Comparison of ENCODE assay signal across 1 cellular context in genomic region chr2:43178602-43179542, GRCh38.
TF ChIP-seq lines count a peak whose summit lies in the region.

No MANE protein-coding gene starts in this region.

TF ChIP-seq in HepG2, 621 proteins besides CTCF, POLR2A, EP300 and RAD21 (continued from another document and continues in another):
- TF ChIP-seq TBX3 (IDR thresholded peaks at IDR 0.05; ENCODE audit: borderline replicate concordance) (no peak), RBM22 (optimal IDR thresholded peaks at IDR 0.05; ENCODE audit: low read length) (no peak), GATAD2A (CRISPR knock-in tag; IDR thresholded peaks at IDR 0.05) (peak; percentile 94), ZNF749 (CRISPR knock-in tag; IDR thresholded peaks at IDR 0.05; ENCODE audit: borderline replicate concordance) (no peak; the same call in 1 of the 2 replicates), ZBTB40 (IDR thresholded peaks at IDR 0.05) (no peak), ZBTB40 (CRISPR knock-in tag; IDR thresholded peaks at IDR 0.05) (no peak), ZBTB1 (CRISPR knock-in tag; IDR thresholded peaks at IDR 0.05; ENCODE audit: borderline replicate concordance) (no peak), JUN (CRISPR knock-in tag; IDR thresholded peaks at IDR 0.05) (peak; percentile 94), TCF7 (IDR thresholded peaks at IDR 0.05; ENCODE audit: low read depth) (peak; percentile 51; the same call in 1 of the 2 replicates), TOPORS (CRISPR knock-in tag; IDR thresholded peaks at IDR 0.05) (no peak), SUZ12 (IDR thresholded peaks at IDR 0.05; ENCODE audit: low read depth, low read length) (no peak), ZNF710 (CRISPR knock-in tag; IDR thresholded peaks at IDR 0.05; ENCODE audit: borderline replicate concordance) (peak; percentile 93), SMAD1 (CRISPR knock-in tag; IDR thresholded peaks at IDR 0.05; ENCODE audit: borderline replicate concordance, low read depth) (peak; percentile 67; the same call in 1 of the 2 replicates), SMAD9 (CRISPR knock-in tag; IDR thresholded peaks at IDR 0.05) (no peak), AGO1 (IDR thresholded peaks at IDR 0.05; ENCODE audit: low read depth, low read length, poor library complexity, severe bottlenecking) (peak; percentile 32), ZNF883 (CRISPR knock-in tag; IDR thresholded peaks at IDR 0.05; ENCODE audit: not compliant biosample characterization) (no peak), CENPX (CRISPR knock-in tag; IDR thresholded peaks at IDR 0.05) (no peak), CERS6 (CRISPR knock-in tag; IDR thresholded peaks at IDR 0.05) (no peak), E2F2 (CRISPR knock-in tag; IDR thresholded peaks at IDR 0.05; ENCODE audit: borderline replicate concordance) (no peak), ZMAT5 (CRISPR knock-in tag; IDR thresholded peaks at IDR 0.05; ENCODE audit: borderline replicate concordance, low read depth) (no peak), KDM2A (CRISPR knock-in tag; IDR thresholded peaks at IDR 0.05; ENCODE audit: borderline replicate concordance, low read depth) (peak; percentile 90), ZNF746 (CRISPR knock-in tag; IDR thresholded peaks at IDR 0.05) (peak; percentile 94; the same call in 1 of the 2 replicates), ZNF331 (CRISPR knock-in tag; IDR thresholded peaks at IDR 0.05) (peak; percentile 75; the same call in 1 of the 2 replicates), ZFP90 (CRISPR knock-in tag; IDR thresholded peaks at IDR 0.05; ENCODE audit: borderline replicate concordance) (peak; percentile 15; the same call in 1 of the 2 replicates), ZMYM3 (CRISPR knock-in tag; IDR thresholded peaks at IDR 0.05) (peak; percentile 86), ZNF460 (CRISPR knock-in tag; IDR thresholded peaks at IDR 0.05; ENCODE audit: borderline replicate concordance) (no peak), ZNF501 (CRISPR knock-in tag; IDR thresholded peaks at IDR 0.05) (peak; percentile 70), ZBTB49 (CRISPR knock-in tag; IDR thresholded peaks at IDR 0.05; ENCODE audit: borderline replicate concordance) (no peak), ATAD3A (CRISPR knock-in tag; IDR thresholded peaks at IDR 0.05) (no peak), KLF15 (CRISPR knock-in tag; IDR thresholded peaks at IDR 0.05; ENCODE audit: borderline replicate concordance) (no peak), ZBTB34 (CRISPR knock-in tag; IDR thresholded peaks at IDR 0.05) (peak; percentile 47; the same call in 1 of the 2 replicates), CENPBD1 (CRISPR knock-in tag; IDR thresholded peaks at IDR 0.05; ENCODE audit: borderline replicate concordance, low read depth) (no peak)
- TF ChIP-seq, protein P1, sequence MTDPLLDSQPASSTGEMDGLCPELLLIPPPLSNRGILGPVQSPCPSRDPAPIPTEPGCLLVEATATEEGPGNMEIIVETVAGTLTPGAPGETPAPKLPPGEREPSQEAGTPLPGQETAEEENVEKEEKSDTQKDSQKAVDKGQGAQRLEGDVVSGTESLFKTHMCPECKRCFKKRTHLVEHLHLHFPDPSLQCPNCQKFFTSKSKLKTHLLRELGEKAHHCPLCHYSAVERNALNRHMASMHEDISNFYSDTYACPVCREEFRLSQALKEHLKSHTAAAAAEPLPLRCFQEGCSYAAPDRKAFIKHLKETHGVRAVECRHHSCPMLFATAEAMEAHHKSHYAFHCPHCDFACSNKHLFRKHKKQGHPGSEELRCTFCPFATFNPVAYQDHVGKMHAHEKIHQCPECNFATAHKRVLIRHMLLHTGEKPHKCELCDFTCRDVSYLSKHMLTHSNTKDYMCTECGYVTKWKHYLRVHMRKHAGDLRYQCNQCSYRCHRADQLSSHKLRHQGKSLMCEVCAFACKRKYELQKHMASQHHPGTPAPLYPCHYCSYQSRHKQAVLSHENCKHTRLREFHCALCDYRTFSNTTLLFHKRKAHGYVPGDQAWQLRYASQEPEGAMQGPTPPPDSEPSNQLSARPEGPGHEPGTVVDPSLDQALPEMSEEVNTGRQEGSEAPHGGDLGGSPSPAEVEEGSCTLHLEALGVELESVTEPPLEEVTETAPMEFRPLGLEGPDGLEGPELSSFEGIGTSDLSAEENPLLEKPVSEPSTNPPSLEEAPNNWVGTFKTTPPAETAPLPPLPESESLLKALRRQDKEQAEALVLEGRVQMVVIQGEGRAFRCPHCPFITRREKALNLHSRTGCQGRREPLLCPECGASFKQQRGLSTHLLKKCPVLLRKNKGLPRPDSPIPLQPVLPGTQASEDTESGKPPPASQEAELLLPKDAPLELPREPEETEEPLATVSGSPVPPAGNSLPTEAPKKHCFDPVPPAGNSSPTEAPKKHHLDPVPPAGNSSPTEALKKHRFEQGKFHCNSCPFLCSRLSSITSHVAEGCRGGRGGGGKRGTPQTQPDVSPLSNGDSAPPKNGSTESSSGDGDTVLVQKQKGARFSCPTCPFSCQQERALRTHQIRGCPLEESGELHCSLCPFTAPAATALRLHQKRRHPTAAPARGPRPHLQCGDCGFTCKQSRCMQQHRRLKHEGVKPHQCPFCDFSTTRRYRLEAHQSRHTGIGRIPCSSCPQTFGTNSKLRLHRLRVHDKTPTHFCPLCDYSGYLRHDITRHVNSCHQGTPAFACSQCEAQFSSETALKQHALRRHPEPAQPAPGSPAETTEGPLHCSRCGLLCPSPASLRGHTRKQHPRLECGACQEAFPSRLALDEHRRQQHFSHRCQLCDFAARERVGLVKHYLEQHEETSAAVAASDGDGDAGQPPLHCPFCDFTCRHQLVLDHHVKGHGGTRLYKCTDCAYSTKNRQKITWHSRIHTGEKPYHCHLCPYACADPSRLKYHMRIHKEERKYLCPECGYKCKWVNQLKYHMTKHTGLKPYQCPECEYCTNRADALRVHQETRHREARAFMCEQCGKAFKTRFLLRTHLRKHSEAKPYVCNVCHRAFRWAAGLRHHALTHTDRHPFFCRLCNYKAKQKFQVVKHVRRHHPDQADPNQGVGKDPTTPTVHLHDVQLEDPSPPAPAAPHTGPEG (CRISPR knock-in tag; IDR thresholded peaks at IDR 0.05): peak; percentile 18; the same call in 1 of the 2 replicates
